In the genomic region with DNA sequence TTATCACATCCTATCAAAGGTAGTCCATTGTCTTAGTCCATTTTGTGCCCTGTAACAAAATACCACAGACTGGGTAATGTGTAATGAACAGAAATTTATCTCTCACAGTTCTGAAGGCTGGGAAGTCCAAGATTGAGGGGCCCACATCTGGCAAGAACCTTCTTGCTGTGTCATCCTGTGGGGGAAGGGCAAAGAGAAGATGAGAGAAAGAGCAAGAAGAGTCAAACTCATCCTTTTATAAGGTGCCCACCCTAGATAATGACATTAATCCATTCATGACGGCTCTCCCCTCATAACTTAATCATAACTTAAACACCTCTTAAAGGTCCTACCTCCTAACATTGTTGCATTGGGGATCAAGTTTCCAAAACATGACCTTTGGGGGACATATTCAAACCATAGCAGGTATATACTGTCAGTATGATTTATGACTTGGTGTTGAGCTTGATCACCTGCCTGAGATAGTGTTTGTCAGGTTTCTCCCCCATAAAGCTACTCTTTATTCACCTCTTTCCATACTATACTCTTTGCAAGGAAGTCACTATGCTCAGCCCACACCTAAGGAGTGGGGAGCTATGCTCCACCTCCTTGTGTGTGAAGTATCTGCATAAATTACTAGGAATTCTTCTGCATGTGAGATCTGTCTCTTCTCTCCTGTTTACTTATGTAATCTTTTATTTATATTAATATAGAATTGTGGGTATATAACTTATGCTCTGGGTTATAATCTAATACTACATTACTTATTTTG, we compare ENCODE assay signal across 24 cellular contexts. TPM values are rescaled to one million over a fixed set of nuclear protein-coding genes. Genes with fewer than 3 reads are reported as not detected.
DNase-seq lines count a peak whose midpoint lies in the region; ATAC-seq lines count a peak whose summit lies in the region.
"Had no signal": no experiment of that assay in that cellular context is flagged by ENCODE, and none has a peak within 500 bp of the region (broad histone marks: within the 10 kb centered on the region; RNA-seq: fewer than 3 reads in every experiment).

No MANE protein-coding gene starts in this region.

- peaks cover 52% of the 10 kb centered on the region for H3K4me1 Mint-ChIP-seq in activated T-cell treated with anti-CD3 and anti-CD28 coated beads, Interleukin-2, amount 50 U/mL, for 24 hours (ENCODE audit: low read depth)
- peaks cover 57% of the 10 kb centered on the region for H3K4me1 Mint-ChIP-seq in dendritic cell treated with granulocyte-macrophage colony-stimulating factor and Interleukin-4, amounts not matched to agents 40 ng/mL and 50 ng/mL, for 4 days (ENCODE audit: low read depth)
- peaks cover 37 to 60% of the 10 kb centered on the region in 2 donors for H3K4me1 Mint-ChIP-seq in stimulated activated naive B cell treated with anti-CD40 and anti-IgM and Interleukin-4, amounts not matched to agents 10 μg/mL and 1 μg/mL and 100 μg/mL, for 72 hours

- H3K9me3 Mint-ChIP-seq in activated T-cell treated with anti-CD3 and anti-CD28 coated beads, Interleukin-2, amount 50 U/mL, for 24 hours, result no peaks in the 10 kb centered on the region
- H3K9me3 Mint-ChIP-seq in dendritic cell treated with granulocyte-macrophage colony-stimulating factor and Interleukin-4, amounts not matched to agents 40 ng/mL and 50 ng/mL, for 4 days, result peaks cover 6% of the 10 kb centered on the region
- H3K9me3 Mint-ChIP-seq in stimulated activated naive B cell treated with anti-CD40 and anti-IgM and Interleukin-4, amounts not matched to agents 10 μg/mL and 1 μg/mL and 100 μg/mL, for 72 hours, result peaks cover 4 to 5% of the 10 kb centered on the region in 2 donors

- peak overlapping the region; percentile 42 for H3K27ac Mint-ChIP-seq in activated T-cell treated with anti-CD3 and anti-CD28 coated beads, Interleukin-2, amount 50 U/mL, for 24 hours
- H3K27ac Mint-ChIP-seq in dendritic cell treated with granulocyte-macrophage colony-stimulating factor and Interleukin-4, amounts not matched to agents 40 ng/mL and 50 ng/mL, for 4 days, result peak overlapping the region; percentile 75
- peak overlapping the region; percentile 37 for H3K27ac Mint-ChIP-seq in stimulated activated naive B cell treated with anti-CD40 and anti-IgM and Interleukin-4, amounts not matched to agents 10 μg/mL and 1 μg/mL and 100 μg/mL, for 72 hours
- H3K27ac Mint-ChIP-seq: progenitor cell of endocrine pancreas had no signal

- H3K27me3 Mint-ChIP-seq in activated T-cell treated with anti-CD3 and anti-CD28 coated beads, Interleukin-2, amount 50 U/mL, for 24 hours, result no peaks in the 10 kb centered on the region
- H3K27me3 Mint-ChIP-seq in dendritic cell treated with granulocyte-macrophage colony-stimulating factor and Interleukin-4, amounts not matched to agents 40 ng/mL and 50 ng/mL, for 4 days, result no peaks in the 10 kb centered on the region
- no peaks in the 10 kb centered on the region for H3K27me3 Mint-ChIP-seq in stimulated activated naive B cell treated with anti-CD40 and anti-IgM and Interleukin-4, amounts not matched to agents 10 μg/mL and 1 μg/mL and 100 μg/mL, for 72 hours
- H3K27me3 Mint-ChIP-seq: progenitor cell of endocrine pancreas had no signal

- H3K36me3 Mint-ChIP-seq in activated T-cell treated with anti-CD3 and anti-CD28 coated beads, Interleukin-2, amount 50 U/mL, for 24 hours (ENCODE audit: low read depth), result no peaks in the 10 kb centered on the region
- H3K36me3 Mint-ChIP-seq in dendritic cell treated with granulocyte-macrophage colony-stimulating factor and Interleukin-4, amounts not matched to agents 40 ng/mL and 50 ng/mL, for 4 days (ENCODE audit: low read depth), result no peaks in the 10 kb centered on the region
- peaks cover 10 to 26% of the 10 kb centered on the region in 2 donors for H3K36me3 Mint-ChIP-seq in stimulated activated naive B cell treated with anti-CD40 and anti-IgM and Interleukin-4, amounts not matched to agents 10 μg/mL and 1 μg/mL and 100 μg/mL, for 72 hours

- H3K4me3 Mint-ChIP-seq in activated T-cell treated with anti-CD3 and anti-CD28 coated beads, Interleukin-2, amount 50 U/mL, for 24 hours, result no peak overlapping the region
- no peak overlapping the region for H3K4me3 Mint-ChIP-seq in dendritic cell treated with granulocyte-macrophage colony-stimulating factor and Interleukin-4, amounts not matched to agents 40 ng/mL and 50 ng/mL, for 4 days
- H3K4me3 Mint-ChIP-seq in stimulated activated naive B cell treated with anti-CD40 and anti-IgM and Interleukin-4, amounts not matched to agents 10 μg/mL and 1 μg/mL and 100 μg/mL, for 72 hours, result no peak overlapping the region
- H3K4me3 Mint-ChIP-seq: H9 had no signal

- ATAC-seq in stimulated activated naive B cell treated with anti-CD40 and anti-IgM and Interleukin-4, amounts not matched to agents 10 μg/mL and 1 μg/mL and 100 μg/mL, for 72 hours (replicated peaks), result no peak
- no peak for ATAC-seq in GM18502 (IDR thresholded peaks at IDR 0.05; ENCODE audit: poor library complexity, unreplicated experiment)

- no peak for DNase-seq in activated T-cell treated with anti-CD3 and anti-CD28 coated beads, Interleukin-2, amount 50 U/mL, for 24 hours
- no peak for DNase-seq in activated T-cell treated with anti-CD3 and anti-CD28 coated beads, Interleukin-2, amount 50 U/mL, for 48 hours
- DNase-seq in RPMI7951 (ENCODE audit: low read depth), result peak; percentile 26
- DNase-seq in stimulated activated naive B cell treated with anti-CD40 and anti-IgM and Interleukin-4, amounts not matched to agents 10 μg/mL and 1 μg/mL and 100 μg/mL, for 72 hours, result no peak
- DNase-seq in middle frontal gyrus (ENCODE audit: extremely low spot score, low spot score), result no peak
- no peak for DNase-seq in NCI-H2171 (lab: John Stamatoyannopoulos, UW)
- DNase-seq: ACHN; activated CD4-positive, alpha-beta T cell treated with anti-CD3 and anti-CD28 coated beads, Interleukin-2, amount 50 U/mL, for 1 hour; activated CD8-positive, alpha-beta memory T cell treated with anti-CD3 and anti-CD28 coated beads, Interleukin-2, amount 50 U/mL, for 48 hours; activated gamma-delta T cell; Caco-2; dorsolateral prefrontal cortex; H9; islet precursor cell; NCI-H1048; NCI-H1694 treated with DMSO at 0.1 percent for 48 hours; NCI-H69; uterus had no signal

- intact Hi-C loops in dendritic cell treated with granulocyte-macrophage colony-stimulating factor and Interleukin-4, amounts not matched to agents 40 ng/mL and 50 ng/mL, for 4 days (cut with micrococcal nuclease), result no loop called here

RNA-seq across cellular contexts. Expression of gene MAP3K2, which starts 5.2 kb away (rescaled TPM):
- 27.0 and 31.5 TPM in 2 replicates for total RNA-seq in RPMI7951 (2014; rRNA removed; shearing (Covaris generic))

RNA-seq across cellular contexts. Expression of gene PROC, which starts 25.2 kb away (rescaled TPM):
- total RNA-seq in RPMI7951 (2014; rRNA removed; shearing (Covaris generic)), result 0.48 TPM in 1 of 2 replicates, not detected in the other
- total RNA-seq: cardiac septum; glomerular endothelial cell; T-helper 1 cell treated with Interleukin-12 subunit alpha and Interleukin-12 subunit beta and Interleukin-4 antibody, amounts not matched to agents 30 ng/mL and 1 ng/mL, for 36 hours had no signal
